Comparison of ENCODE assay signal across 1 cellular context in genomic region chr16:28731253-28731652, GRCh38. TPM values are rescaled to one million over a fixed set of nuclear protein-coding genes. Genes with fewer than 3 reads are reported as not detected.
"Had no signal": no experiment of that assay in that cellular context is flagged by ENCODE, and none has a peak within 500 bp of the region (broad histone marks: within the 10 kb centered on the region; RNA-seq: fewer than 3 reads in every experiment).

No MANE protein-coding gene starts in this region.

RNA-seq across cellular contexts. Expression of gene NPIPB9, which starts 20.3 kb away (rescaled TPM):
- total RNA-seq: ascending aorta had no signal
